In genomic region chr9:132806723-132807421, GRCh38 we compare ENCODE assay signal across 20 cellular contexts.
DNase-seq lines count a peak whose midpoint lies in the region; ATAC-seq, FAIRE-seq and TF ChIP-seq lines count a peak whose summit lies in the region.
"Had no signal": no experiment of that assay in that cellular context is flagged by ENCODE, and none has a peak within 500 bp of the region (broad histone marks: within the 10 kb centered on the region; RNA-seq: fewer than 3 reads in every experiment).

No MANE protein-coding gene starts in this region.

- H3K4me3 Mint-ChIP-seq in activated CD8-positive, alpha-beta memory T cell treated with anti-CD3 and anti-CD28 coated beads, Interleukin-2, amount 10 ng/mL, durations not matched to agents 7 days and 5 days = no peak overlapping the region
- H3K4me3 Mint-ChIP-seq: activated T-helper 1 cell treated with anti-CD3 and anti-CD28 coated beads, Interleukin-12 subunit alpha, Interleukin-12 subunit beta, Interleukin-2, Interleukin-4 antibody, amounts not matched to agents 30 ng/mL and 10 ng/mL and 1 ng/mL, durations not matched to agents 14 hours and 24 hours and 36 hours; effector memory CD8-positive, alpha-beta T cell had no signal

- CTCF ChIA-PET in activated CD8-positive, alpha-beta memory T cell treated with anti-CD3 and anti-CD28 coated beads, Interleukin-2, amount 10 ng/mL, durations not matched to agents 7 days and 5 days (lab: Charles Lee) = interaction anchor here (1.0 to 1.8 kb wide), 3 partner anchors 18 to 96 kb away, joined by 3 to 4 read pairs (median 3); no protein-coding TSS in a partner anchor

- H3K27me3 Mint-ChIP-seq in activated CD8-positive, alpha-beta memory T cell treated with anti-CD3 and anti-CD28 coated beads, Interleukin-2, amount 10 ng/mL, durations not matched to agents 7 days and 5 days = peaks cover 76% of the 10 kb centered on the region

- H3K27ac Mint-ChIP-seq in activated CD8-positive, alpha-beta memory T cell treated with anti-CD3 and anti-CD28 coated beads, Interleukin-2, amount 10 ng/mL, durations not matched to agents 7 days and 5 days = no peak overlapping the region
- H3K27ac Mint-ChIP-seq: activated T-helper 1 cell treated with anti-CD3 and anti-CD28 coated beads, Interleukin-12 subunit alpha, Interleukin-12 subunit beta, Interleukin-2, Interleukin-4 antibody, amounts not matched to agents 30 ng/mL and 10 ng/mL and 1 ng/mL, durations not matched to agents 14 hours and 24 hours and 36 hours; effector memory CD8-positive, alpha-beta T cell had no signal

- H3K4me1 Mint-ChIP-seq in activated CD8-positive, alpha-beta memory T cell treated with anti-CD3 and anti-CD28 coated beads, Interleukin-2, amount 10 ng/mL, durations not matched to agents 7 days and 5 days = peaks cover 9% of the 10 kb centered on the region

- H3K36me3 Mint-ChIP-seq in activated CD8-positive, alpha-beta memory T cell treated with anti-CD3 and anti-CD28 coated beads, Interleukin-2, amount 10 ng/mL, durations not matched to agents 7 days and 5 days = no peaks in the 10 kb centered on the region

- peak; percentile 25 for DNase-seq in activated CD8-positive, alpha-beta memory T cell treated with anti-CD3 and anti-CD28 coated beads, Interleukin-2, amount 10 ng/mL, durations not matched to agents 7 days and 5 days
- no peak for DNase-seq in activated CD8-positive, alpha-beta memory T cell treated with anti-CD3 and anti-CD28 coated beads, Interleukin-2, amount 50 U/mL, for 48 hours
- DNase-seq in islet precursor cell (peak; percentile 96), urothelium cell line (ENCODE audit: low spot score) (peak; percentile 21), DMS 273 (lab: John Stamatoyannopoulos, UW; ENCODE audit: unreplicated experiment) (no peak), germinal center (ENCODE audit: low spot score) (no peak)
- DNase-seq in activated effector memory CD4-positive, alpha-beta T cell treated with anti-CD3 and anti-CD28 coated beads, Interleukin-2, amount 50 U/mL, for 16 hours = no peak
- DNase-seq: ACHN; activated CD4-positive, alpha-beta T cell treated with anti-CD3 and anti-CD28 coated beads, Interleukin-2, amount 50 U/mL, for 1 hour; central memory CD4-positive, alpha-beta T cell; effector memory CD8-positive, alpha-beta T cell; Karpas-422; mucosa of descending colon; NCI-H1436; NCI-H82; SHP77; substantia nigra; T-helper 9 cell had no signal

- H3K9me3 Mint-ChIP-seq in activated CD8-positive, alpha-beta memory T cell treated with anti-CD3 and anti-CD28 coated beads, Interleukin-2, amount 10 ng/mL, durations not matched to agents 7 days and 5 days (ENCODE audit: low read depth) = no peaks in the 10 kb centered on the region
- H3K9me3 Mint-ChIP-seq: activated T-helper 1 cell treated with anti-CD3 and anti-CD28 coated beads, Interleukin-12 subunit alpha, Interleukin-12 subunit beta, Interleukin-2, Interleukin-4 antibody, amounts not matched to agents 30 ng/mL and 10 ng/mL and 1 ng/mL, durations not matched to agents 14 hours and 24 hours and 36 hours; effector memory CD8-positive, alpha-beta T cell had no signal

- no peak for FAIRE-seq in urothelium cell line (lab: Jason Lieb, UNC)

- no peak for ATAC-seq in activated CD8-positive, alpha-beta memory T cell treated with anti-CD3 and anti-CD28 coated beads, Interleukin-2, amount 10 ng/mL, durations not matched to agents 7 days and 5 days
- ATAC-seq in SK-N-SH treated with all-trans-retinoic acid at 6 μM for 48 hours = peak; percentile 37; the same call in 2 of the 3 replicates
- ATAC-seq: effector memory CD8-positive, alpha-beta T cell; mucosa of descending colon had no signal

TF ChIP-seq in SK-N-SH treated with all-trans-retinoic acid at 6 μM for 48 hours, 23 proteins besides CTCF, POLR2A, EP300 and RAD21:
- TF ChIP-seq ZC3H10 (CRISPR knock-in tag; IDR thresholded peaks at IDR 0.05) (no peak), ZFP30 (CRISPR knock-in tag; IDR thresholded peaks at IDR 0.05) (no peak), GLIS3 (CRISPR knock-in tag; IDR thresholded peaks at IDR 0.05) (no peak), ZNF70 (CRISPR knock-in tag; IDR thresholded peaks at IDR 0.05) (no peak), CSDC2 (CRISPR knock-in tag; IDR thresholded peaks at IDR 0.05) (no peak), RARB (CRISPR knock-in tag; IDR thresholded peaks at IDR 0.05) (no peak), TCF4 (CRISPR knock-in tag; IDR thresholded peaks at IDR 0.05; ENCODE audit: borderline replicate concordance) (no peak), OSR1 (CRISPR knock-in tag; IDR thresholded peaks at IDR 0.05) (no peak), CREB5 (CRISPR knock-in tag; IDR thresholded peaks at IDR 0.05; ENCODE audit: low read depth) (no peak), PPARA (CRISPR knock-in tag; IDR thresholded peaks at IDR 0.05; ENCODE audit: borderline replicate concordance) (no peak), ISL1 (CRISPR knock-in tag; IDR thresholded peaks at IDR 0.05) (no peak), ESRRG (CRISPR knock-in tag; IDR thresholded peaks at IDR 0.05) (no peak), TOX (CRISPR knock-in tag; IDR thresholded peaks at IDR 0.05; ENCODE audit: borderline replicate concordance) (no peak), SNAI2 (CRISPR knock-in tag; IDR thresholded peaks at IDR 0.05) (no peak), BACH2 (CRISPR knock-in tag; IDR thresholded peaks at IDR 0.05; ENCODE audit: borderline replicate concordance) (no peak)
- TF ChIP-seq, protein P1, sequence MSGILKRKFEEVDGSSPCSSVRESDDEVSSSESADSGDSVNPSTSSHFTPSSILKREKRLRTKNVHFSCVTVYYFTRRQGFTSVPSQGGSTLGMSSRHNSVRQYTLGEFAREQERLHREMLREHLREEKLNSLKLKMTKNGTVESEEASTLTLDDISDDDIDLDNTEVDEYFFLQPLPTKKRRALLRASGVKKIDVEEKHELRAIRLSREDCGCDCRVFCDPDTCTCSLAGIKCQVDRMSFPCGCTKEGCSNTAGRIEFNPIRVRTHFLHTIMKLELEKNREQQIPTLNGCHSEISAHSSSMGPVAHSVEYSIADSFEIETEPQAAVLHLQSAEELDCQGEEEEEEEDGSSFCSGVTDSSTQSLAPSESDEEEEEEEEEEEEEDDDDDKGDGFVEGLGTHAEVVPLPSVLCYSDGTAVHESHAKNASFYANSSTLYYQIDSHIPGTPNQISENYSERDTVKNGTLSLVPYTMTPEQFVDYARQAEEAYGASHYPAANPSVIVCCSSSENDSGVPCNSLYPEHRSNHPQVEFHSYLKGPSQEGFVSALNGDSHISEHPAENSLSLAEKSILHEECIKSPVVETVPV (CRISPR knock-in tag; IDR thresholded peaks at IDR 0.05) = no peak
- TF ChIP-seq, protein P2, sequence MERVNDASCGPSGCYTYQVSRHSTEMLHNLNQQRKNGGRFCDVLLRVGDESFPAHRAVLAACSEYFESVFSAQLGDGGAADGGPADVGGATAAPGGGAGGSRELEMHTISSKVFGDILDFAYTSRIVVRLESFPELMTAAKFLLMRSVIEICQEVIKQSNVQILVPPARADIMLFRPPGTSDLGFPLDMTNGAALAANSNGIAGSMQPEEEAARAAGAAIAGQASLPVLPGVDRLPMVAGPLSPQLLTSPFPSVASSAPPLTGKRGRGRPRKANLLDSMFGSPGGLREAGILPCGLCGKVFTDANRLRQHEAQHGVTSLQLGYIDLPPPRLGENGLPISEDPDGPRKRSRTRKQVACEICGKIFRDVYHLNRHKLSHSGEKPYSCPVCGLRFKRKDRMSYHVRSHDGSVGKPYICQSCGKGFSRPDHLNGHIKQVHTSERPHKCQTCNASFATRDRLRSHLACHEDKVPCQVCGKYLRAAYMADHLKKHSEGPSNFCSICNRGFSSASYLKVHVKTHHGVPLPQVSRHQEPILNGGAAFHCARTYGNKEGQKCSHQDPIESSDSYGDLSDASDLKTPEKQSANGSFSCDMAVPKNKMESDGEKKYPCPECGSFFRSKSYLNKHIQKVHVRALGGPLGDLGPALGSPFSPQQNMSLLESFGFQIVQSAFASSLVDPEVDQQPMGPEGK (CRISPR knock-in tag; IDR thresholded peaks at IDR 0.05; ENCODE audit: borderline replicate concordance) = no peak
- TF ChIP-seq, protein P3, sequence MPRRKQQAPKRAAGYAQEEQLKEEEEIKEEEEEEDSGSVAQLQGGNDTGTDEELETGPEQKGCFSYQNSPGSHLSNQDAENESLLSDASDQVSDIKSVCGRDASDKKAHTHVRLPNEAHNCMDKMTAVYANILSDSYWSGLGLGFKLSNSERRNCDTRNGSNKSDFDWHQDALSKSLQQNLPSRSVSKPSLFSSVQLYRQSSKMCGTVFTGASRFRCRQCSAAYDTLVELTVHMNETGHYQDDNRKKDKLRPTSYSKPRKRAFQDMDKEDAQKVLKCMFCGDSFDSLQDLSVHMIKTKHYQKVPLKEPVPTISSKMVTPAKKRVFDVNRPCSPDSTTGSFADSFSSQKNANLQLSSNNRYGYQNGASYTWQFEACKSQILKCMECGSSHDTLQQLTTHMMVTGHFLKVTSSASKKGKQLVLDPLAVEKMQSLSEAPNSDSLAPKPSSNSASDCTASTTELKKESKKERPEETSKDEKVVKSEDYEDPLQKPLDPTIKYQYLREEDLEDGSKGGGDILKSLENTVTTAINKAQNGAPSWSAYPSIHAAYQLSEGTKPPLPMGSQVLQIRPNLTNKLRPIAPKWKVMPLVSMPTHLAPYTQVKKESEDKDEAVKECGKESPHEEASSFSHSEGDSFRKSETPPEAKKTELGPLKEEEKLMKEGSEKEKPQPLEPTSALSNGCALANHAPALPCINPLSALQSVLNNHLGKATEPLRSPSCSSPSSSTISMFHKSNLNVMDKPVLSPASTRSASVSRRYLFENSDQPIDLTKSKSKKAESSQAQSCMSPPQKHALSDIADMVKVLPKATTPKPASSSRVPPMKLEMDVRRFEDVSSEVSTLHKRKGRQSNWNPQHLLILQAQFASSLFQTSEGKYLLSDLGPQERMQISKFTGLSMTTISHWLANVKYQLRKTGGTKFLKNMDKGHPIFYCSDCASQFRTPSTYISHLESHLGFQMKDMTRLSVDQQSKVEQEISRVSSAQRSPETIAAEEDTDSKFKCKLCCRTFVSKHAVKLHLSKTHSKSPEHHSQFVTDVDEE (CRISPR knock-in tag; IDR thresholded peaks at IDR 0.05) = no peak

Comparison
In these comparisons a context has a peak if more than half of its experiments do, and no peak if none do; other contexts are left out.
1. DNase-seq: peak in activated CD8-positive, alpha-beta memory T cell treated with anti-CD3 and anti-CD28 coated beads, Interleukin-2, amount 10 ng/mL, durations not matched to agents 7 days and 5 days (single experiment), islet precursor cell (single experiment) and urothelium cell line (single experiment); none in activated CD8-positive, alpha-beta memory T cell treated with anti-CD3 and anti-CD28 coated beads, Interleukin-2, amount 50 U/mL, for 48 hours (single experiment), activated effector memory CD4-positive, alpha-beta T cell treated with anti-CD3 and anti-CD28 coated beads, Interleukin-2, amount 50 U/mL, for 16 hours (single experiment), DMS 273 (single experiment) and germinal center (single experiment).